In genomic region chr16:50326835-50327465, GRCh38 we compare ENCODE assay signal across 8 cellular contexts. TPM values are rescaled to one million over a fixed set of nuclear protein-coding genes. Genes with fewer than 3 reads are reported as not detected.
A peak's percentile ranks its signal among the peaks of the same experiment; 100 is the strongest.
DNase-seq lines count a peak whose midpoint lies in the region; ATAC-seq and TF ChIP-seq lines count a peak whose summit lies in the region.

No MANE protein-coding gene starts in this region.

- H3K4me3 ChIP-seq in epithelial cell of esophagus (ENCODE audit: low read length) (no peak overlapping the region), parathyroid adenoma (ENCODE audit: low read depth, low read length) (no peak overlapping the region)

- CTCF ChIA-PET in activated CD4-positive, alpha-beta memory T cell treated with anti-CD3 and anti-CD28 coated beads for 36 hours (lab: Charles Lee), result interaction anchor here (0.7 to 10.9 kb wide), 45 partner anchors 8 to 479 kb away, joined by 3 to 302 read pairs (median 5); partner anchors contain the start of genes BRD7 and CNEP1R1

- H3K4me3 Mint-ChIP-seq in activated CD4-positive, alpha-beta memory T cell treated with anti-CD3 and anti-CD28 coated beads for 36 hours, result no peak overlapping the region

- H3K4me1 ChIP-seq in parathyroid adenoma, result no peaks in the 10 kb centered on the region

- peak; percentile 48 for ATAC-seq in GM18873 (IDR thresholded peaks at IDR 0.05; ENCODE audit: low FRiP score, unreplicated experiment)

- no peaks in the 10 kb centered on the region for H3K9me3 ChIP-seq in parathyroid adenoma (ENCODE audit: control insufficient read depth, low read length)

- H3K27ac ChIP-seq in parathyroid adenoma, result no peak overlapping the region
- no peak overlapping the region for H3K27ac ChIP-seq in substantia nigra (ENCODE audit: low read depth, low read length, poor library complexity, severe bottlenecking)

- no peak overlapping the region for H3K4me2 ChIP-seq in parathyroid adenoma (ENCODE audit: low read length)

- TF ChIP-seq CTCF in epithelial cell of esophagus (IDR thresholded peaks at IDR 0.05; ENCODE audit: insufficient read depth, low read depth, low read length, missing control alignments) (peak; percentile 64), parathyroid adenoma (IDR thresholded peaks at IDR 0.05) (peak; percentile 33)

- H3K27me3 Mint-ChIP-seq in activated CD4-positive, alpha-beta memory T cell treated with anti-CD3 and anti-CD28 coated beads for 36 hours, result no peaks in the 10 kb centered on the region

- H3K4me1 Mint-ChIP-seq in activated CD4-positive, alpha-beta memory T cell treated with anti-CD3 and anti-CD28 coated beads for 36 hours (ENCODE audit: low read depth), result peaks cover 58% of the 10 kb centered on the region

- DNase-seq in AML-193 (lab: John Stamatoyannopoulos, UW), result peak; percentile 15 to 27
- DNase-seq in HT-29 (ENCODE audit: low spot score), result peak; percentile 49
- DNase-seq in activated CD4-positive, alpha-beta memory T cell treated with anti-CD3 and anti-CD28 coated beads for 36 hours, result peak; percentile 81
- peak; percentile 61 for DNase-seq in epithelial cell of esophagus (ENCODE audit: low read depth)
- no peak for DNase-seq in cerebellar nuclear complex (lab: John Stamatoyannopoulos, UW)
- DNase-seq in substantia nigra (lab: John Stamatoyannopoulos, UW), result no peak

- no peak overlapping the region for H3K9ac ChIP-seq in parathyroid adenoma

- peak overlapping the region; percentile 45 for H3K27ac Mint-ChIP-seq in activated CD4-positive, alpha-beta memory T cell treated with anti-CD3 and anti-CD28 coated beads for 36 hours

- POLR2A ChIA-PET in activated CD4-positive, alpha-beta memory T cell treated with anti-CD3 and anti-CD28 coated beads for 36 hours (lab: Charles Lee), result interaction anchor here (0.8 to 1.5 kb wide), 10 partner anchors 10 to 261 kb away, joined by 3 to 20 read pairs (median 3); partner anchors contain the start of gene HEATR3

- H3K36me3 ChIP-seq in parathyroid adenoma (ENCODE audit: control insufficient read depth, insufficient read depth, low read length), result no peaks in the 10 kb centered on the region

- H2AFZ ChIP-seq in parathyroid adenoma, result no peak overlapping the region

- H3K27me3 ChIP-seq in parathyroid adenoma (ENCODE audit: control insufficient read depth, insufficient read depth, low read length), result no peaks in the 10 kb centered on the region

- intact Hi-C loops in activated CD4-positive, alpha-beta memory T cell treated with anti-CD3 and anti-CD28 coated beads for 36 hours (cut with micrococcal nuclease), result loop anchor here (1.0 to 10.0 kb wide), 8 partner anchors 8 to 1962 kb away; no protein-coding TSS in a partner anchor

- peaks cover 46% of the 10 kb centered on the region for H3K36me3 Mint-ChIP-seq in activated CD4-positive, alpha-beta memory T cell treated with anti-CD3 and anti-CD28 coated beads for 36 hours

- no peaks in the 10 kb centered on the region for H3K9me3 Mint-ChIP-seq in activated CD4-positive, alpha-beta memory T cell treated with anti-CD3 and anti-CD28 coated beads for 36 hours

- no peaks in the 10 kb centered on the region for H3K79me2 ChIP-seq in parathyroid adenoma

RNA-seq across cellular contexts. Expression of gene BRD7, which starts 41.8 kb away (rescaled TPM):
- total RNA-seq in HT-29 (2014; rRNA removed; shearing (Covaris generic)), result 50.0 and 62.7 TPM in 2 replicates
- total RNA-seq in activated CD4-positive, alpha-beta memory T cell treated with anti-CD3 and anti-CD28 coated beads for 36 hours, result 100 to 1,000 TPM in 1 of 2 experiments, 10 to 100 TPM in 1; 87.9 to 103 TPM

Comparison
In these comparisons a context has a peak if more than half of its experiments do, and no peak if none do; other contexts are left out.
1. DNase-seq: peak in AML-193 (2 of 2), HT-29 (single experiment), activated CD4-positive, alpha-beta memory T cell treated with anti-CD3 and anti-CD28 coated beads for 36 hours (single experiment) and epithelial cell of esophagus (single experiment); none in cerebellar nuclear complex (0 of 2) and substantia nigra (0 of 49).